In genomic region chr6:13453771-13454251, GRCh38 we compare ENCODE assay signal across 8 cellular contexts. TPM values are rescaled to one million over a fixed set of nuclear protein-coding genes. Genes with fewer than 3 reads are reported as not detected.
DNase-seq lines count a peak whose midpoint lies in the region; ATAC-seq and TF ChIP-seq lines count a peak whose summit lies in the region.

No MANE protein-coding gene starts in this region.

- no peaks in the 10 kb centered on the region for H3K9me3 Mint-ChIP-seq in activated naive CD4-positive, alpha-beta T cell treated with anti-CD3 and anti-CD28 coated beads, Interleukin-2, amount 50 U/mL, for 72 hours

- H4K20me1 ChIP-seq in neural cell (ENCODE audit: insufficient read depth), result no peaks in the 10 kb centered on the region

- peak overlapping the region; percentile 96 for H3K27ac Mint-ChIP-seq in activated naive CD4-positive, alpha-beta T cell treated with anti-CD3 and anti-CD28 coated beads, Interleukin-2, amount 50 U/mL, for 72 hours

- TF ChIP-seq CTCF in neural cell (IDR thresholded peaks at IDR 0.05; ENCODE audit: poor library complexity, severe bottlenecking) (no peak), ovary (IDR thresholded peaks at IDR 0.05) (no peak), GM13977 (IDR thresholded peaks at IDR 0.05; ENCODE audit: extremely low read depth, insufficient read depth, missing control alignments) (no peak)

- H3K9me3 ChIP-seq in neural cell (ENCODE audit: low read length) (no peaks in the 10 kb centered on the region), ovary (no peaks in the 10 kb centered on the region)

- H3K36me3 ChIP-seq in neural cell (ENCODE audit: insufficient read depth, low read length), result no peaks in the 10 kb centered on the region
- H3K36me3 ChIP-seq in ovary, result no peaks in the 10 kb centered on the region

- no peaks in the 10 kb centered on the region for H3K79me2 ChIP-seq in neural cell (replicated peaks; ENCODE audit: insufficient read depth, low read length)

- no peak overlapping the region for H3K4me2 ChIP-seq in neural cell (ENCODE audit: low read length)

- intact Hi-C loops in ovary (cut with DNase I), result no loop called here

- H3K4me3 ChIP-seq in neural cell (ENCODE audit: low read length) (no peak overlapping the region), ovary (no peak overlapping the region)

- no peaks in the 10 kb centered on the region for H3K9me2 ChIP-seq in neural cell (ENCODE audit: insufficient read depth, low read length)

- no peak overlapping the region for H3K9ac ChIP-seq in neural cell (ENCODE audit: low read length)

- TF ChIP-seq RAD21 in neural cell (conservative IDR thresholded peaks at IDR 0.05), result no peak

- TF ChIP-seq POLR2A in ovary (IDR thresholded peaks at IDR 0.05), result no peak

- peak; percentile 73 to 76 for ATAC-seq in activated naive CD4-positive, alpha-beta T cell treated with anti-CD3 and anti-CD28 coated beads, Interleukin-2, amount 50 U/mL, for 72 hours
- ATAC-seq in GM21367 (IDR thresholded peaks at IDR 0.05; ENCODE audit: unreplicated experiment), result no peak

- no peaks in the 10 kb centered on the region for H3K4me1 ChIP-seq in ovary (ENCODE audit: insufficient read depth)

- H3K27me3 ChIP-seq in neural cell (ENCODE audit: insufficient read depth, low read depth, low read length) (no peaks in the 10 kb centered on the region), ovary (no peaks in the 10 kb centered on the region)

- in situ Hi-C loops in GM13977 (cut with MboI; ENCODE audit: low pct_unique_long_range_greater_than_20kb, low sequenced_read_pairs, unreplicated experiment), result no loop called here

- DNase-seq in DMS153 (lab: John Stamatoyannopoulos, UW), result peak; percentile 18
- no peak for DNase-seq in DMS153 treated with DMSO at 0.1 percent for 48 hours (lab: John Stamatoyannopoulos, UW; ENCODE audit: unreplicated experiment)
- peak; percentile 9 for DNase-seq in NCI-H510A (lab: John Stamatoyannopoulos, UW)
- peak; percentile 56 to 73 for DNase-seq in activated naive CD4-positive, alpha-beta T cell treated with anti-CD3 and anti-CD28 coated beads, Interleukin-2, amount 50 U/mL, for 72 hours (ENCODE audit: low spot score in 2 of 2)
- DNase-seq in ovary, result no peak
- no peak for DNase-seq in GM13977 (ENCODE audit: low spot score)

- TF ChIP-seq EP300 in neural cell (conservative IDR thresholded peaks at IDR 0.05; ENCODE audit: poor library complexity, severe bottlenecking) (no peak), ovary (IDR thresholded peaks at IDR 0.05) (no peak)

- no peak overlapping the region for H2AFZ ChIP-seq in neural cell (ENCODE audit: low read depth, low read length)

- H3F3A ChIP-seq in neural cell (ENCODE audit: insufficient read depth, low read length, poor library complexity, severe bottlenecking), result no peaks in the 10 kb centered on the region

- peak overlapping the region; percentile 6 for H3K27ac ChIP-seq in neural cell (ENCODE audit: low read length)
- H3K27ac ChIP-seq in ovary, result no peak overlapping the region

- 83 to 91% (median 85%) methylated on average over 2 of the region's 2 CpGs for WGBS in ovary, 3 donors

- H3K36me3 Mint-ChIP-seq in activated naive CD4-positive, alpha-beta T cell treated with anti-CD3 and anti-CD28 coated beads, Interleukin-2, amount 50 U/mL, for 72 hours, result peaks cover 0 to 17% of the 10 kb centered on the region in 2 donors

TF ChIP-seq in neural cell, 6 proteins besides CTCF, POLR2A, EP300 and RAD21:
- TF ChIP-seq MXI1 (conservative IDR thresholded peaks at IDR 0.05; ENCODE audit: poor library complexity, severe bottlenecking), result no peak
- TF ChIP-seq TAF1 (IDR thresholded peaks at IDR 0.05; ENCODE audit: low read depth), result no peak
- no peak for TF ChIP-seq EZH2 (IDR thresholded peaks at IDR 0.05; ENCODE audit: borderline replicate concordance, insufficient read depth, low read length, poor library complexity, severe bottlenecking)
- no peak for TF ChIP-seq SMC3 (conservative IDR thresholded peaks at IDR 0.05; ENCODE audit: poor library complexity)
- no peak for TF ChIP-seq POLR2AphosphoS5 (IDR thresholded peaks at IDR 0.05)
- no peak for TF ChIP-seq REST (IDR thresholded peaks at IDR 0.05; ENCODE audit: borderline replicate concordance)
TF ChIP-seq in neural cell: peak in this region for 0.

RNA-seq across cellular contexts. Expression of gene GFOD1, which starts 33.6 kb away (rescaled TPM):
- 10 to 100 TPM in 1 of 2 donors, 1 to 10 TPM in 1; 6.3 to 11.8 TPM for total RNA-seq in activated naive CD4-positive, alpha-beta T cell treated with anti-CD3 and anti-CD28 coated beads, Interleukin-2, amount 50 U/mL, for 72 hours
- polyA plus RNA-seq in neural cell (7.0 and 8.2 TPM in 2 replicates), ovary (1 to 10 TPM; 2.1 to 5.2 TPM)
- polyA minus RNA-seq in neural cell, result 23.1 and 25.0 TPM in 2 replicates
- total RNA-seq in ovary, result 1 to 10 TPM; 1.4 to 9.2 (median 3.7) TPM

Comparison
In these comparisons a context has a peak if more than half of its experiments do, and no peak if none do; other contexts are left out.
1. DNase-seq: peak in DMS153 (single experiment), NCI-H510A (single experiment) and activated naive CD4-positive, alpha-beta T cell treated with anti-CD3 and anti-CD28 coated beads, Interleukin-2, amount 50 U/mL, for 72 hours (2 of 2); none in DMS153 treated with DMSO at 0.1 percent for 48 hours (single experiment), ovary (0 of 5) and GM13977 (single experiment).